1 cellular context compared by ENCODE assay signal in genomic region chr13:113152894-113153809, GRCh38.
TF ChIP-seq lines count a peak whose summit lies in the region.

No MANE protein-coding gene starts in this region.

TF ChIP-seq in A549, 52 proteins besides CTCF, POLR2A, EP300 and RAD21 (continued from another document):
- TF ChIP-seq CHD2 (IDR thresholded peaks at IDR 0.05; ENCODE audit: low read length, partially characterized antibody) (no peak), POLR2AphosphoS2 (conservative IDR thresholded peaks at IDR 0.05; ENCODE audit: low read length) (no peak), PHF8 (IDR thresholded peaks at IDR 0.05; ENCODE audit: borderline replicate concordance, low read depth) (no peak), FOSL2 (IDR thresholded peaks at IDR 0.05) (no peak), FOSL2 (CRISPR knock-in tag; IDR thresholded peaks at IDR 0.05) (no peak), RCOR1 (IDR thresholded peaks at IDR 0.05; ENCODE audit: low read depth, low read length) (no peak), ESRRA (IDR thresholded peaks at IDR 0.05; ENCODE audit: borderline replicate concordance, low read length) (no peak), RFX5 (IDR thresholded peaks at IDR 0.05) (no peak), KDM5A (IDR thresholded peaks at IDR 0.05) (no peak), NFE2L2 (conservative IDR thresholded peaks at IDR 0.05; ENCODE audit: low read length) (no peak)
- TF ChIP-seq, protein P1, sequence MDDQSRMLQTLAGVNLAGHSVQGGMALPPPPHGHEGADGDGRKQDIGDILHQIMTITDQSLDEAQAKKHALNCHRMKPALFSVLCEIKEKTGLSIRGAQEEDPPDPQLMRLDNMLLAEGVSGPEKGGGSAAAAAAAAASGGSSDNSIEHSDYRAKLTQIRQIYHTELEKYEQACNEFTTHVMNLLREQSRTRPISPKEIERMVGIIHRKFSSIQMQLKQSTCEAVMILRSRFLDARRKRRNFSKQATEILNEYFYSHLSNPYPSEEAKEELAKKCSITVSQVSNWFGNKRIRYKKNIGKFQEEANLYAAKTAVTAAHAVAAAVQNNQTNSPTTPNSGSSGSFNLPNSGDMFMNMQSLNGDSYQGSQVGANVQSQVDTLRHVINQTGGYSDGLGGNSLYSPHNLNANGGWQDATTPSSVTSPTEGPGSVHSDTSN (IDR thresholded peaks at IDR 0.05), result no peak
- TF ChIP-seq, protein P2, sequence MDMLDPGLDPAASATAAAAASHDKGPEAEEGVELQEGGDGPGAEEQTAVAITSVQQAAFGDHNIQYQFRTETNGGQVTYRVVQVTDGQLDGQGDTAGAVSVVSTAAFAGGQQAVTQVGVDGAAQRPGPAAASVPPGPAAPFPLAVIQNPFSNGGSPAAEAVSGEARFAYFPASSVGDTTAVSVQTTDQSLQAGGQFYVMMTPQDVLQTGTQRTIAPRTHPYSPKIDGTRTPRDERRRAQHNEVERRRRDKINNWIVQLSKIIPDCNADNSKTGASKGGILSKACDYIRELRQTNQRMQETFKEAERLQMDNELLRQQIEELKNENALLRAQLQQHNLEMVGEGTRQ (IDR thresholded peaks at IDR 0.05), result no peak
